Comparison of ENCODE assay signal across 1 cellular context in the genomic region with DNA sequence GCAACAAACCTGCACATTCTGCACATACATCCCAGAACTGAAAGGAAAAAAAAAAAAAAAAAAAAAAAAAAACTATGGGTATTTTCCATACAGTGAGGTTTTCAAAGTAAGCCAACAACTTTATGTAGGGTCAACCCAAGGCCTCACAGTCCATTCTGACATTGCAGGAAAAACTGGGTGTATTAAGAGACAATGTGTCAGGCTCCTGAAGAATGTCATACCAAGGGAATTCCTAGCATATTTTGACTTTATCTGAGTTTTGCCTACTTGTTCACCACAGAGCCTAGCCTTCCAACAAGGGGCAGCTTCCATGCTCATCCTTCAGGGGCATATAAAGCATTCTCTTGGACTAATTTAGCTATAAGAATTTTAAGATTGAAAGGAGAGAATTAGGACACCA.
TF ChIP-seq lines count a peak whose summit lies in the region.

No MANE protein-coding gene starts in this region.

TF ChIP-seq in IMR-90, 13 proteins besides CTCF, POLR2A, EP300 and RAD21 (continued from another document):
- TF ChIP-seq NFE2L2 (IDR thresholded peaks at IDR 0.05; ENCODE audit: low read depth, low read length) (no peak), RFX5 (IDR thresholded peaks at IDR 0.05; ENCODE audit: low read depth, low read length) (no peak), MAZ (IDR thresholded peaks at IDR 0.05; ENCODE audit: borderline replicate concordance, low read depth, low read length) (no peak), MAFK (IDR thresholded peaks at IDR 0.05; ENCODE audit: low read depth, low read length) (no peak), CEBPB (IDR thresholded peaks at IDR 0.05; ENCODE audit: low read depth, low read length) (no peak)
- TF ChIP-seq, protein P1, sequence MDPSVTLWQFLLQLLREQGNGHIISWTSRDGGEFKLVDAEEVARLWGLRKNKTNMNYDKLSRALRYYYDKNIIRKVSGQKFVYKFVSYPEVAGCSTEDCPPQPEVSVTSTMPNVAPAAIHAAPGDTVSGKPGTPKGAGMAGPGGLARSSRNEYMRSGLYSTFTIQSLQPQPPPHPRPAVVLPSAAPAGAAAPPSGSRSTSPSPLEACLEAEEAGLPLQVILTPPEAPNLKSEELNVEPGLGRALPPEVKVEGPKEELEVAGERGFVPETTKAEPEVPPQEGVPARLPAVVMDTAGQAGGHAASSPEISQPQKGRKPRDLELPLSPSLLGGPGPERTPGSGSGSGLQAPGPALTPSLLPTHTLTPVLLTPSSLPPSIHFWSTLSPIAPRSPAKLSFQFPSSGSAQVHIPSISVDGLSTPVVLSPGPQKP (IDR thresholded peaks at IDR 0.05; ENCODE audit: borderline replicate concordance, low read depth, low read length) = no peak
TF ChIP-seq in IMR-90: peak in this region for 0.
